Comparison of ENCODE assay signal across 9 cellular contexts in the genomic region with DNA sequence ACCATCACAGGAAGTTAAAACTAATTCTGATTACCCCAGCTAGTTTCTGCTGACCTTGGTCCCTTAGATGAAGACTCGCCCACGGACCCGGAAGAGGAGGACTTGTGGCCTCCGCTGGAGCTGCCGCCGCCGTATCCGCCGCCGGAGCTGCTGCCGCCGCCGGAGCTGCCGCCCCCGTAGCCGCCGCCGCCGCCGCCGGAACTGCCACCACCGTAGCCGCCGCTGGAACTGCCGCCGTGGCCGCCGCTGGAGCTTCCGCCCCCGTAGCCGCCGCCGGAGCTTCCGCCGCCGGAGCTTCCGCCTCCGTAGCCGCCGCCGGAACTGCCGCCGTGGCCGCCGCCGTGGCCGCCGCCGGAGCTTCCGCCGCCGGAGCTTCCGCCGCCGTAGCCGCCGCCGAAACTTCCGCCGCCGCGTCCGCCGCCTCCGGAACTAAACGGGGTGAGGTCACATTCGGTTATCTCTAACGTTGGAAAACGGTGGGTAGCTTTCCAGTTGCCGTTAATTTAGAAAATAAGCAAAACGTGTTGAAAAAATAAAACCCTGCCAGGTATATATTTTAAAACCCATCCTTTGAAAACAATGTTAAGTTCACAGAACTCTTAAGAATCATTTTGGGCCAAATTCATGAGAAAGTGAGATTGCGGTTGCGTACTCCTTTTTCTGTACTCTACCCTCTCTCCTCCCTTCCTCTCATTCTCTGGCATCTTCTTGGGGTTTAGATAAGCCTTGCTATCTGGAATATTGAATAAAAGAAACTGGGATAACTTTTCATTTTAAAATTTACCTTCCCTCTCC. TPM values are rescaled to one million over a fixed set of nuclear protein-coding genes. Genes with fewer than 3 reads are reported as not detected.
DNase-seq lines count a peak whose midpoint lies in the region; ATAC-seq and TF ChIP-seq lines count a peak whose summit lies in the region.
"Had no signal": no experiment of that assay in that cellular context is flagged by ENCODE, and none has a peak within 500 bp of the region (broad histone marks: within the 10 kb centered on the region; RNA-seq: fewer than 3 reads in every experiment).

No MANE protein-coding gene starts in this region.

- peaks cover 8% of the 10 kb centered on the region for H3K4me1 Mint-ChIP-seq in Caco-2 (ENCODE audit: low read depth, unreplicated experiment)
- H3K4me1 Mint-ChIP-seq in activated T-helper 1 cell treated with anti-CD3 and anti-CD28 coated beads, Interleukin-12 subunit alpha, Interleukin-12 subunit beta, Interleukin-2, Interleukin-4 antibody, amounts not matched to agents 30 ng/mL and 10 ng/mL and 1 ng/mL, durations not matched to agents 14 hours and 24 hours and 36 hours (ENCODE audit: low read depth), result peaks cover 31% of the 10 kb centered on the region
- H3K4me1 Mint-ChIP-seq in naive thymus-derived CD8-positive, alpha-beta T cell, result peaks cover 5 to 24% (median 17%) of the 10 kb centered on the region in 4 donors
- H3K4me1 Mint-ChIP-seq in stimulated activated naive B cell treated with anti-CD40 and anti-IgM and Interleukin-4, amounts not matched to agents 10 μg/mL and 1 μg/mL and 100 μg/mL, for 72 hours, result peaks cover 12 to 17% of the 10 kb centered on the region in 2 donors

- H3K4me3 ChIP-seq in Caco-2 (ENCODE audit: low read depth, low read length) (peak overlapping the region; percentile 67), Peyer's patch (peak overlapping the region; percentile 67 to 93 (median 68)), fibroblast of lung (replicated peaks in 1 of 4; ENCODE audit: control extremely low read depth in 1 of 4, insufficient read depth in 1 of 4, low read depth in 3 of 4, low read length in 4 of 4) (peak overlapping the region; percentile 63 to 99 (median 78))
- H3K4me3 ChIP-seq in Jurkat, Clone E6-1 (ENCODE audit: low read length), result peak overlapping the region; percentile 87

- peak overlapping the region; percentile 86 for H2AFZ ChIP-seq in fibroblast of lung (ENCODE audit: low read length)

- H3K9me3 ChIP-seq in Caco-2, result no peaks in the 10 kb centered on the region
- no peaks in the 10 kb centered on the region for H3K9me3 ChIP-seq in Peyer's patch
- H3K9me3 ChIP-seq in fibroblast of lung (ENCODE audit: control insufficient read depth, insufficient read depth, low read depth, low read length), result no peaks in the 10 kb centered on the region

- intact Hi-C loops in Caco-2 (cut with micrococcal nuclease; ENCODE audit: unreplicated experiment), result no loop called here
- intact Hi-C loops in activated T-helper 1 cell treated with anti-CD3 and anti-CD28 coated beads, Interleukin-12 subunit alpha, Interleukin-12 subunit beta, Interleukin-2, Interleukin-4 antibody, amounts not matched to agents 30 ng/mL and 10 ng/mL and 1 ng/mL, durations not matched to agents 14 hours and 24 hours and 36 hours (cut with micrococcal nuclease), result loop anchor here (1.0 to 5.0 kb wide), 4 partner anchors 170 to 848 kb away; no protein-coding TSS in a partner anchor

- CTCF ChIA-PET in Caco-2 (lab: Charles Lee), result interaction anchor here (0.6 to 1.5 kb wide), 11 partner anchors 15 to 847 kb away, joined by 3 to 10 read pairs (median 4); no protein-coding TSS in a partner anchor

- DNase-seq in Caco-2, result peak; percentile 85 to 88
- peak; percentile 61 for DNase-seq in Jurkat, Clone E6-1 (ENCODE audit: low read depth, low spot score)
- DNase-seq in Peyer's patch, result peak; percentile 70 to 90 (median 90)
- DNase-seq in activated T-helper 1 cell treated with anti-CD3 and anti-CD28 coated beads, Interleukin-12 subunit alpha, Interleukin-12 subunit beta, Interleukin-2, Interleukin-4 antibody, amounts not matched to agents 30 ng/mL and 10 ng/mL and 1 ng/mL, durations not matched to agents 14 hours and 24 hours and 36 hours (ENCODE audit: low spot score), result peak; percentile 85
- DNase-seq in fibroblast of lung (ENCODE audit: low read depth in 2 of 2), result peak; percentile 76 to 82
- peak; percentile 74 to 88 (median 81) for DNase-seq in naive thymus-derived CD8-positive, alpha-beta T cell
- peak; percentile 80 for DNase-seq in stimulated activated naive B cell treated with anti-CD40 and anti-IgM and Interleukin-4, amounts not matched to agents 10 μg/mL and 1 μg/mL and 100 μg/mL, for 72 hours

- peak overlapping the region; percentile 79 to 96 (median 90) for H3K27ac ChIP-seq in Peyer's patch
- peak overlapping the region; percentile 68 for H3K27ac ChIP-seq in fibroblast of lung (ENCODE audit: insufficient read depth, low read length)

- BruUV-seq in Caco-2 (replicated peaks; lab: Mats Ljungman, UMichigan), result no TSS peak

- H3K36me3 ChIP-seq in Caco-2 (ENCODE audit: control insufficient read depth, insufficient read depth, low read length), result peaks cover 3% of the 10 kb centered on the region
- H3K36me3 ChIP-seq in Peyer's patch, result peaks cover 0 to 11% (median 0%) of the 10 kb centered on the region in 3 donors
- no peaks in the 10 kb centered on the region for H3K36me3 ChIP-seq in fibroblast of lung (ENCODE audit: control insufficient read depth, insufficient read depth, low read length)

- ATAC-seq in GM21528 (IDR thresholded peaks at IDR 0.05; ENCODE audit: low FRiP score, unreplicated experiment), result peak; percentile 78
- ATAC-seq in naive thymus-derived CD8-positive, alpha-beta T cell, result peak; percentile 88
- peak; percentile 91 to 92 for ATAC-seq in stimulated activated naive B cell treated with anti-CD40 and anti-IgM and Interleukin-4, amounts not matched to agents 10 μg/mL and 1 μg/mL and 100 μg/mL, for 72 hours (replicated peaks)

- peak overlapping the region; percentile 76 for H3K27ac Mint-ChIP-seq in Caco-2 (ENCODE audit: unreplicated experiment)
- H3K27ac Mint-ChIP-seq in activated T-helper 1 cell treated with anti-CD3 and anti-CD28 coated beads, Interleukin-12 subunit alpha, Interleukin-12 subunit beta, Interleukin-2, Interleukin-4 antibody, amounts not matched to agents 30 ng/mL and 10 ng/mL and 1 ng/mL, durations not matched to agents 14 hours and 24 hours and 36 hours, result peak overlapping the region; percentile 88
- H3K27ac Mint-ChIP-seq in naive thymus-derived CD8-positive, alpha-beta T cell, result peak overlapping the region; percentile 87 to 98 (median 96)
- H3K27ac Mint-ChIP-seq in stimulated activated naive B cell treated with anti-CD40 and anti-IgM and Interleukin-4, amounts not matched to agents 10 μg/mL and 1 μg/mL and 100 μg/mL, for 72 hours, result peak overlapping the region; percentile 83

- peak overlapping the region; percentile 75 for H3K9ac ChIP-seq in fibroblast of lung (ENCODE audit: insufficient read depth, low read length)

- POLR2A ChIA-PET in Caco-2 (lab: Charles Lee), result interaction anchor here (0.6 to 1.1 kb wide), 11 partner anchors 9 to 871 kb away, joined by 3 to 12 read pairs (median 4); partner anchors contain the start of gene KRT27
- POLR2A ChIA-PET in naive thymus-derived CD8-positive, alpha-beta T cell (lab: Charles Lee), result interaction anchor here (0.6 to 1.5 kb wide), 13 partner anchors 24 to 870 kb away, joined by 3 to 36 read pairs (median 4); partner anchors contain the start of genes CCR7, EIF1 and KRTAP16-1

- no peaks in the 10 kb centered on the region for H3K27me3 Mint-ChIP-seq in Caco-2 (ENCODE audit: insufficient read depth, unreplicated experiment)
- peaks cover 11% of the 10 kb centered on the region for H3K27me3 Mint-ChIP-seq in activated T-helper 1 cell treated with anti-CD3 and anti-CD28 coated beads, Interleukin-12 subunit alpha, Interleukin-12 subunit beta, Interleukin-2, Interleukin-4 antibody, amounts not matched to agents 30 ng/mL and 10 ng/mL and 1 ng/mL, durations not matched to agents 14 hours and 24 hours and 36 hours (ENCODE audit: insufficient read depth)
- peaks cover 8 to 15% (median 10%) of the 10 kb centered on the region in 5 donors for H3K27me3 Mint-ChIP-seq in naive thymus-derived CD8-positive, alpha-beta T cell
- H3K27me3 Mint-ChIP-seq in stimulated activated naive B cell treated with anti-CD40 and anti-IgM and Interleukin-4, amounts not matched to agents 10 μg/mL and 1 μg/mL and 100 μg/mL, for 72 hours, result peaks cover 10 to 16% of the 10 kb centered on the region in 2 donors

- peaks cover 3% of the 10 kb centered on the region for H3K79me2 ChIP-seq in fibroblast of lung (ENCODE audit: control insufficient read depth, insufficient read depth, low read length)

- no peaks in the 10 kb centered on the region for H3K9me3 Mint-ChIP-seq in Caco-2 (ENCODE audit: unreplicated experiment)
- peaks cover 29% of the 10 kb centered on the region for H3K9me3 Mint-ChIP-seq in activated T-helper 1 cell treated with anti-CD3 and anti-CD28 coated beads, Interleukin-12 subunit alpha, Interleukin-12 subunit beta, Interleukin-2, Interleukin-4 antibody, amounts not matched to agents 30 ng/mL and 10 ng/mL and 1 ng/mL, durations not matched to agents 14 hours and 24 hours and 36 hours
- peaks cover 0 to 20% (median 2%) of the 10 kb centered on the region in 9 donors for H3K9me3 Mint-ChIP-seq in naive thymus-derived CD8-positive, alpha-beta T cell
- H3K9me3 Mint-ChIP-seq in stimulated activated naive B cell treated with anti-CD40 and anti-IgM and Interleukin-4, amounts not matched to agents 10 μg/mL and 1 μg/mL and 100 μg/mL, for 72 hours, result peaks cover 0 to 5% of the 10 kb centered on the region in 2 donors

- no peaks in the 10 kb centered on the region for H4K20me1 ChIP-seq in fibroblast of lung (ENCODE audit: control insufficient read depth, extremely low read depth, insufficient read depth, low read length)

- H3K27me3 ChIP-seq in Caco-2 (replicated peaks; ENCODE audit: control insufficient read depth, insufficient read depth, low read length), result no peaks in the 10 kb centered on the region
- no peaks in the 10 kb centered on the region for H3K27me3 ChIP-seq in Peyer's patch
- no peaks in the 10 kb centered on the region for H3K27me3 ChIP-seq in fibroblast of lung (ENCODE audit: control insufficient read depth, insufficient read depth, low read length)

- H3K36me3 Mint-ChIP-seq in Caco-2 (ENCODE audit: insufficient read depth, unreplicated experiment), result peaks cover 12% of the 10 kb centered on the region
- peaks cover 21% of the 10 kb centered on the region for H3K36me3 Mint-ChIP-seq in activated T-helper 1 cell treated with anti-CD3 and anti-CD28 coated beads, Interleukin-12 subunit alpha, Interleukin-12 subunit beta, Interleukin-2, Interleukin-4 antibody, amounts not matched to agents 30 ng/mL and 10 ng/mL and 1 ng/mL, durations not matched to agents 14 hours and 24 hours and 36 hours (ENCODE audit: low read depth)
- peaks cover 18 to 32% (median 30%) of the 10 kb centered on the region in 3 donors for H3K36me3 Mint-ChIP-seq in naive thymus-derived CD8-positive, alpha-beta T cell
- peaks cover 19 to 32% of the 10 kb centered on the region in 2 donors for H3K36me3 Mint-ChIP-seq in stimulated activated naive B cell treated with anti-CD40 and anti-IgM and Interleukin-4, amounts not matched to agents 10 μg/mL and 1 μg/mL and 100 μg/mL, for 72 hours

- TF ChIP-seq CTCF in Caco-2 (IDR thresholded peaks at IDR 0.05; ENCODE audit: insufficient read depth in 1 of 2, low read depth in 1 of 2, low read length in 1 of 2, severe bottlenecking in 1 of 2, unreplicated experiment in 1 of 2) (no peak), Peyer's patch (IDR thresholded peaks at IDR 0.05) (peak in 1 of 6 experiments; percentile 1), fibroblast of lung (conservative IDR thresholded peaks at IDR 0.05 in 1 of 2, IDR thresholded peaks at IDR 0.05 in 1 of 2; ENCODE audit: low read depth in 1 of 2, low read length in 2 of 2) (no peak)

- peaks cover 8% of the 10 kb centered on the region for H3K4me1 ChIP-seq in Caco-2
- H3K4me1 ChIP-seq in Peyer's patch, result peaks cover 0 to 5% (median 2%) of the 10 kb centered on the region in 4 donors
- no peaks in the 10 kb centered on the region for H3K4me1 ChIP-seq in fibroblast of lung (ENCODE audit: control insufficient read depth, extremely low read depth, insufficient read depth, low read length)

- TF ChIP-seq POLR2A in Peyer's patch (IDR thresholded peaks at IDR 0.05), result peak; percentile 28 to 60

- peak overlapping the region; percentile 94 for H3K4me2 ChIP-seq in fibroblast of lung (ENCODE audit: extremely low read depth, insufficient read depth, low read length)

- H3K4me3 Mint-ChIP-seq in Caco-2 (ENCODE audit: unreplicated experiment), result peak overlapping the region; percentile 83
- H3K4me3 Mint-ChIP-seq in activated T-helper 1 cell treated with anti-CD3 and anti-CD28 coated beads, Interleukin-12 subunit alpha, Interleukin-12 subunit beta, Interleukin-2, Interleukin-4 antibody, amounts not matched to agents 30 ng/mL and 10 ng/mL and 1 ng/mL, durations not matched to agents 14 hours and 24 hours and 36 hours, result peak overlapping the region; percentile 96
- peak overlapping the region; percentile 88 to 99 (median 92) for H3K4me3 Mint-ChIP-seq in naive thymus-derived CD8-positive, alpha-beta T cell
- peak overlapping the region; percentile 83 to 85 for H3K4me3 Mint-ChIP-seq in stimulated activated naive B cell treated with anti-CD40 and anti-IgM and Interleukin-4, amounts not matched to agents 10 μg/mL and 1 μg/mL and 100 μg/mL, for 72 hours

RNA-seq across cellular contexts. Expression of gene KRT10, which starts 3.5 kb away (rescaled TPM):
- total RNA-seq in Caco-2 (2022), result 48.3 and 48.6 TPM in 2 replicates
- 39.8 TPM for polyA plus RNA-seq in Jurkat, Clone E6-1 (2012; ENCODE audit: insufficient read depth, insufficient read length)
- total RNA-seq in Peyer's patch, result 10 to 100 TPM in 2 of 4 donors, 1 to 10 TPM in 2; 5.1 to 19.0 (median 8.1) TPM
- total RNA-seq in activated T-helper 1 cell treated with anti-CD3 and anti-CD28 coated beads, Interleukin-12 subunit alpha, Interleukin-12 subunit beta, Interleukin-2, Interleukin-4 antibody, amounts not matched to agents 30 ng/mL and 10 ng/mL and 1 ng/mL, durations not matched to agents 14 hours and 24 hours and 36 hours, result 27.2 and 28.0 TPM in 2 replicates
- 4.1 TPM in 2 replicates for total RNA-seq in fibroblast of lung
- polyA plus RNA-seq in fibroblast of lung, result 26.9 and 45.8 TPM in 2 replicates
- polyA plus RNA-seq in fibroblast of lung (2012), result 74.4 and 77.5 TPM in 2 replicates
- polyA minus RNA-seq in fibroblast of lung (ENCODE audit: low replicate concordance), result 0.93 TPM in 1 of 2 replicates, not detected in the other
- total RNA-seq in naive thymus-derived CD8-positive, alpha-beta T cell, result 10 to 100 TPM; 47.8 to 53.7 TPM
- polyA plus RNA-seq in naive thymus-derived CD8-positive, alpha-beta T cell, result 100 to 1,000 TPM; 185 to 239 (median 204) TPM

RNA-seq across cellular contexts. Expression of gene KRT28, which starts 19.2 kb away (rescaled TPM):
- total RNA-seq in Caco-2 (2022) (not detected in 2 replicates), Peyer's patch (under 1 TPM in 1 of 4 donors, not detected in 3; 0.88 TPM), fibroblast of lung (not detected in 2 replicates)
- polyA plus RNA-seq in Jurkat, Clone E6-1 (2012; ENCODE audit: insufficient read depth, insufficient read length), result not detected
- not detected in 2 replicates for total RNA-seq in activated T-helper 1 cell treated with anti-CD3 and anti-CD28 coated beads, Interleukin-12 subunit alpha, Interleukin-12 subunit beta, Interleukin-2, Interleukin-4 antibody, amounts not matched to agents 30 ng/mL and 10 ng/mL and 1 ng/mL, durations not matched to agents 14 hours and 24 hours and 36 hours
- polyA plus RNA-seq in fibroblast of lung, result not detected in 2 replicates
- polyA plus RNA-seq in fibroblast of lung (2012), result not detected in 2 replicates
- not detected in 2 replicates for polyA minus RNA-seq in fibroblast of lung (ENCODE audit: low replicate concordance)
- not detected for total RNA-seq in naive thymus-derived CD8-positive, alpha-beta T cell
- polyA plus RNA-seq in naive thymus-derived CD8-positive, alpha-beta T cell, result not detected
- total RNA-seq: subcutaneous adipose tissue had no signal

RNA-seq across cellular contexts. Expression of gene KRT27, which starts 36.6 kb away (rescaled TPM):
- total RNA-seq in Caco-2 (2022), result not detected in 2 replicates
- polyA plus RNA-seq in Jurkat, Clone E6-1 (2012; ENCODE audit: insufficient read depth, insufficient read length), result not detected
- total RNA-seq in Peyer's patch, result not detected
- total RNA-seq in activated T-helper 1 cell treated with anti-CD3 and anti-CD28 coated beads, Interleukin-12 subunit alpha, Interleukin-12 subunit beta, Interleukin-2, Interleukin-4 antibody, amounts not matched to agents 30 ng/mL and 10 ng/mL and 1 ng/mL, durations not matched to agents 14 hours and 24 hours and 36 hours, result not detected in 2 replicates
- total RNA-seq in fibroblast of lung, result not detected in 2 replicates
- not detected in 2 replicates for polyA plus RNA-seq in fibroblast of lung
- polyA plus RNA-seq in fibroblast of lung (2012), result not detected in 2 replicates
- polyA minus RNA-seq in fibroblast of lung (ENCODE audit: low replicate concordance), result not detected in 2 replicates
- total RNA-seq in naive thymus-derived CD8-positive, alpha-beta T cell, result not detected
- polyA plus RNA-seq in naive thymus-derived CD8-positive, alpha-beta T cell, result not detected
- total RNA-seq: subcutaneous adipose tissue had no signal

RNA-seq across cellular contexts. Expression of gene KRT26, which starts 46.9 kb away (rescaled TPM):
- not detected in 2 replicates for total RNA-seq in Caco-2 (2022)
- not detected for polyA plus RNA-seq in Jurkat, Clone E6-1 (2012; ENCODE audit: insufficient read depth, insufficient read length)
- total RNA-seq in Peyer's patch, result not detected
- not detected in 2 replicates for total RNA-seq in activated T-helper 1 cell treated with anti-CD3 and anti-CD28 coated beads, Interleukin-12 subunit alpha, Interleukin-12 subunit beta, Interleukin-2, Interleukin-4 antibody, amounts not matched to agents 30 ng/mL and 10 ng/mL and 1 ng/mL, durations not matched to agents 14 hours and 24 hours and 36 hours
- total RNA-seq in fibroblast of lung, result not detected in 2 replicates
- not detected in 2 replicates for polyA plus RNA-seq in fibroblast of lung
- not detected in 2 replicates for polyA plus RNA-seq in fibroblast of lung (2012)
- not detected in 2 replicates for polyA minus RNA-seq in fibroblast of lung (ENCODE audit: low replicate concordance)
- total RNA-seq in naive thymus-derived CD8-positive, alpha-beta T cell, result not detected
- not detected for polyA plus RNA-seq in naive thymus-derived CD8-positive, alpha-beta T cell
- total RNA-seq: subcutaneous adipose tissue had no signal

RNA-seq across cellular contexts. Expression of gene KRT12, which starts 48.1 kb away (rescaled TPM):
- total RNA-seq in Caco-2 (2022), result not detected in 2 replicates
- polyA plus RNA-seq in Jurkat, Clone E6-1 (2012; ENCODE audit: insufficient read depth, insufficient read length), result not detected
- 10 to 100 TPM in 1 of 4 donors, 1 to 10 TPM in 2, not detected in 1; 4.9 to 18.2 (median 9.1) TPM for total RNA-seq in Peyer's patch
- total RNA-seq in activated T-helper 1 cell treated with anti-CD3 and anti-CD28 coated beads, Interleukin-12 subunit alpha, Interleukin-12 subunit beta, Interleukin-2, Interleukin-4 antibody, amounts not matched to agents 30 ng/mL and 10 ng/mL and 1 ng/mL, durations not matched to agents 14 hours and 24 hours and 36 hours, result not detected in 2 replicates
- not detected in 2 replicates for total RNA-seq in fibroblast of lung
- polyA plus RNA-seq in fibroblast of lung, result not detected in 2 replicates
- not detected in 2 replicates for polyA plus RNA-seq in fibroblast of lung (2012)
- polyA minus RNA-seq in fibroblast of lung (ENCODE audit: low replicate concordance), result not detected in 2 replicates
- total RNA-seq in naive thymus-derived CD8-positive, alpha-beta T cell, result not detected
- polyA plus RNA-seq in naive thymus-derived CD8-positive, alpha-beta T cell, result not detected

Comparison
In these comparisons a context has a peak if more than half of its experiments do, and no peak if none do; other contexts are left out.
1. Peak in every context shown above with its lines: DNase-seq, ATAC-seq, H3K4me3 ChIP-seq and H3K27ac ChIP-seq.